15 cellular contexts compared by ENCODE assay signal in the genomic region with DNA sequence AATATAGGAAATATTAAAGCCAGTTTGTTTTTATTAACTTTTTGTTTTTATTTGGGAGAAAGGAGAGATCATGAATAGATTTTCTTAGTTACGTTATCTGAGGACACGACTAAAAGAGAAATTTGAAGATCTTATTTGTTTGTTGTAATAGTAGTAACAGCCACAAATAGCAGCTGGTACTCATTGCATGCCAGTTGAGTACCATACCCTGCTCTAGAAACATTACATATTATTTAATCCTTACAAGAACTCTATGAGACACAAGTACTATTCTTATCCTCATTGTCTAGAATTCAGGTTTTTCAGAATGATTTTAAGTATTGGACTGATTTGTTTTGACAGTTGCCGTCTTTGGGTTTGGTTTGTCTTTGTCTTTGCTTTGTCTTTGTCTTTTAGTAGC. TPM values are rescaled to one million over a fixed set of nuclear protein-coding genes. Genes with fewer than 3 reads are reported as not detected.
DNase-seq lines count a peak whose midpoint lies in the region; ATAC-seq lines count a peak whose summit lies in the region.
"Had no signal": no experiment of that assay in that cellular context is flagged by ENCODE, and none has a peak within 500 bp of the region (broad histone marks: within the 10 kb centered on the region; RNA-seq: fewer than 3 reads in every experiment).

No MANE protein-coding gene starts in this region.

- H3K27me3 ChIP-seq in BLaER1 treated with 17β-estradiol and CSF1 and Interleukin-3, amounts not matched to agents 10 nM and 100 nM, result no peaks in the 10 kb centered on the region

- H3K4me1 Mint-ChIP-seq in activated T-cell treated with anti-CD3 and anti-CD28 coated beads, Interleukin-2, amount 50 U/mL, for 4 hours (ENCODE audit: low read depth), result no peaks in the 10 kb centered on the region

- H3K27ac ChIP-seq in BLaER1 treated with 17β-estradiol and CSF1 and Interleukin-3, amounts not matched to agents 10 nM and 100 nM, result peak overlapping the region in 1 of 11 experiments; percentile 46; a peak in 1 of 22 replicates
- peak overlapping the region; percentile 38; the same call in 1 of the 2 replicates for H3K27ac ChIP-seq in SK-N-MC
- H3K27ac ChIP-seq: PC-9 had no signal

- DNase-seq in LHCN-M2 (ENCODE audit: low read depth), result peak; percentile 14
- DNase-seq in SK-N-MC (ENCODE audit: low read depth, low spot score), result no peak
- DNase-seq in myocyte (ENCODE audit: low read depth), result peak; percentile 13
- no peak for DNase-seq in activated T-cell treated with anti-CD3 and anti-CD28 coated beads, Interleukin-2, amount 50 U/mL, for 4 hours
- DNase-seq: ACHN; CD4-positive, CD25-positive, alpha-beta regulatory T cell; HCEC 1CT; NCI-H1092; NCI-H1694 treated with DMSO at 0.1 percent for 48 hours; NCI-H446; PC-9 had no signal

- ATAC-seq in activated T-cell treated with anti-CD3 and anti-CD28 coated beads, Interleukin-2, amount 50 U/mL, for 4 hours, result no peak
- ATAC-seq in HG03378 (IDR thresholded peaks at IDR 0.05; ENCODE audit: unreplicated experiment), result no peak
- no peak for ATAC-seq in HG03025 (IDR thresholded peaks at IDR 0.05; ENCODE audit: low FRiP score, unreplicated experiment)
- ATAC-seq in HG02973 (IDR thresholded peaks at IDR 0.05; ENCODE audit: unreplicated experiment), result no peak

- H3K4me2 ChIP-seq in BLaER1 treated with 17β-estradiol and CSF1 and Interleukin-3, amounts not matched to agents 10 nM and 100 nM, result peak overlapping the region; percentile 19 to 78 (median 67); a peak in 21 of 22 replicates
- H3K4me2 ChIP-seq: PC-9 had no signal

- H3K9me3 Mint-ChIP-seq in activated T-cell treated with anti-CD3 and anti-CD28 coated beads, Interleukin-2, amount 50 U/mL, for 4 hours, result no peaks in the 10 kb centered on the region
- H3K9me3 Mint-ChIP-seq: CD4-positive, CD25-positive, alpha-beta regulatory T cell had no signal

- H4K20me1 ChIP-seq in BLaER1 treated with 17β-estradiol and CSF1 and Interleukin-3, amounts not matched to agents 10 nM and 100 nM, result no peaks in the 10 kb centered on the region

- no peak overlapping the region for H3K4me3 ChIP-seq in BLaER1 treated with 17β-estradiol and CSF1 and Interleukin-3, amounts not matched to agents 10 nM and 100 nM
- H3K4me3 ChIP-seq in SK-N-MC, result 0 out of 2 replicates have a peak overlapping the region, but pooled peaks have one; percentile 16
- H3K4me3 ChIP-seq: PC-9 had no signal

- H3K9me3 ChIP-seq in BLaER1 treated with 17β-estradiol and CSF1 and Interleukin-3, amounts not matched to agents 10 nM and 100 nM (replicated peaks in 1 of 11), result no peaks in the 10 kb centered on the region
- no peaks in the 10 kb centered on the region for H3K9me3 ChIP-seq in SK-N-MC (ENCODE audit: low read depth, low read length)

- no peak overlapping the region for H3K4me3 Mint-ChIP-seq in activated T-cell treated with anti-CD3 and anti-CD28 coated beads, Interleukin-2, amount 50 U/mL, for 4 hours
- H3K4me3 Mint-ChIP-seq: CD4-positive, CD25-positive, alpha-beta regulatory T cell had no signal

- peaks cover 0 to 34% (median 14%) of the 10 kb centered on the region in 11 experiments; a peak in 13 of 22 replicates for H3K36me3 ChIP-seq in BLaER1 treated with 17β-estradiol and CSF1 and Interleukin-3, amounts not matched to agents 10 nM and 100 nM
- H3K36me3 ChIP-seq in SK-N-MC (ENCODE audit: insufficient read depth, low read length), result no peaks in the 10 kb centered on the region

- no peaks in the 10 kb centered on the region for H3K27me3 Mint-ChIP-seq in activated T-cell treated with anti-CD3 and anti-CD28 coated beads, Interleukin-2, amount 50 U/mL, for 4 hours (ENCODE audit: low read depth)
- H3K27me3 Mint-ChIP-seq: CD4-positive, CD25-positive, alpha-beta regulatory T cell had no signal

- no peak overlapping the region; a peak in 1 of 22 replicates for H3K9ac ChIP-seq in BLaER1 treated with 17β-estradiol and CSF1 and Interleukin-3, amounts not matched to agents 10 nM and 100 nM
- H3K9ac ChIP-seq in SK-N-MC (ENCODE audit: insufficient read length), result no peak overlapping the region

- peaks cover 33% of the 10 kb centered on the region for H3K36me3 Mint-ChIP-seq in activated T-cell treated with anti-CD3 and anti-CD28 coated beads, Interleukin-2, amount 50 U/mL, for 4 hours (ENCODE audit: insufficient read depth)

- H3K4me1 ChIP-seq in BLaER1 treated with 17β-estradiol and CSF1 and Interleukin-3, amounts not matched to agents 10 nM and 100 nM, result peaks cover 7 to 21% (median 12%) of the 10 kb centered on the region in 10 experiments

RNA-seq across cellular contexts. Expression of gene USP53, which starts 31.8 kb away (rescaled TPM):
- total RNA-seq in LHCN-M2 (2014; rRNA removed) (22.9 and 30.7 TPM in 2 replicates), myocyte (34.4 and 43.3 TPM in 2 replicates)
- 3.0 TPM for polyA plus RNA-seq in LHCN-M2 (2012)
- polyA plus RNA-seq in myocyte (2012), result 5.3 TPM
- 10 to 100 TPM; 11.8 to 12.4 (median 12.1) TPM for total RNA-seq in activated T-cell treated with anti-CD3 and anti-CD28 coated beads, Interleukin-2, amount 50 U/mL, for 4 hours

Comparison
In these comparisons a context has a peak if more than half of its experiments do, and no peak if none do; other contexts are left out.
1. DNase-seq: peak in LHCN-M2 (single experiment) and myocyte (single experiment); none in SK-N-MC (single experiment) and activated T-cell treated with anti-CD3 and anti-CD28 coated beads, Interleukin-2, amount 50 U/mL, for 4 hours (single experiment).